In genomic region chr14:22852599-22852939, GRCh38 we compare ENCODE assay signal across 2 cellular contexts.
TF ChIP-seq lines count a peak whose summit lies in the region.

No MANE protein-coding gene starts in this region.

TF ChIP-seq in GM23338, 12 proteins besides CTCF, POLR2A, EP300 and RAD21 (continued from another document):
- TF ChIP-seq ZNF462 (CRISPR knock-in tag; IDR thresholded peaks at IDR 0.05): no peak
- TF ChIP-seq JUNB (IDR thresholded peaks at IDR 0.05; ENCODE audit: unreplicated experiment): no peak
- TF ChIP-seq CREB1 (CRISPR knock-in tag; IDR thresholded peaks at IDR 0.05; ENCODE audit: low read depth): no peak
- TF ChIP-seq POLR2AphosphoS5 (IDR thresholded peaks at IDR 0.05; ENCODE audit: low read depth): no peak
- no peak for TF ChIP-seq REST (IDR thresholded peaks at IDR 0.05; ENCODE audit: unreplicated experiment)
- TF ChIP-seq ZNF331 (CRISPR knock-in tag; IDR thresholded peaks at IDR 0.05; ENCODE audit: low read depth): no peak
- TF ChIP-seq ZNF114 (CRISPR knock-in tag; IDR thresholded peaks at IDR 0.05): no peak
- no peak for TF ChIP-seq ETS1 (IDR thresholded peaks at IDR 0.05)
- TF ChIP-seq EZH2 (IDR thresholded peaks at IDR 0.05; ENCODE audit: low read depth, unreplicated experiment): no peak
- no peak for TF ChIP-seq STAT1 (IDR thresholded peaks at IDR 0.05; ENCODE audit: unreplicated experiment)
- TF ChIP-seq NANOG (IDR thresholded peaks at IDR 0.05; ENCODE audit: borderline replicate concordance): no peak

TF ChIP-seq in WTC11, 78 proteins besides CTCF, POLR2A, EP300 and RAD21 (continued from another document):
- TF ChIP-seq ZNF512 (CRISPR knock-in tag; IDR thresholded peaks at IDR 0.05; ENCODE audit: borderline replicate concordance) (no peak), ZNF138 (CRISPR knock-in tag; conservative IDR thresholded peaks at IDR 0.05) (no peak), GRHL2 (CRISPR knock-in tag; IDR thresholded peaks at IDR 0.05; ENCODE audit: insufficient replicate concordance, severe bottlenecking) (no peak), SMAD4 (CRISPR knock-in tag; IDR thresholded peaks at IDR 0.05) (no peak), SP1 (CRISPR knock-in tag; conservative IDR thresholded peaks at IDR 0.05) (no peak), ZNF416 (CRISPR knock-in tag; IDR thresholded peaks at IDR 0.05) (no peak), CREM (CRISPR knock-in tag; IDR thresholded peaks at IDR 0.05) (no peak)
